Comparison of ENCODE assay signal across 9 cellular contexts in genomic region chr4:54716478-54717065, GRCh38. TPM values are rescaled to one million over a fixed set of nuclear protein-coding genes. Genes with fewer than 3 reads are reported as not detected.
"Had no signal": no experiment of that assay in that cellular context is flagged by ENCODE, and none has a peak within 500 bp of the region (broad histone marks: within the 10 kb centered on the region; RNA-seq: fewer than 3 reads in every experiment).

No MANE protein-coding gene starts in this region.

- H3K9me3 ChIP-seq: HAP-1 had no signal

- H3K27ac ChIP-seq: GM23248, HL-60 had no signal

- H2AFZ ChIP-seq: GM23248 had no signal

- H3K4me1 ChIP-seq: HAP-1 had no signal

- DNase-seq: GM23248, GOT3, H7, HFFc6 had no signal

- ATAC-seq: HCT116, HepG2 had no signal

- H3K4me3 ChIP-seq: GM23248, HAP-1 had no signal

- H3K9ac ChIP-seq: GM23248 had no signal

RNA-seq across cellular contexts. Expression of gene KIT, which starts 58.8 kb away (rescaled TPM):
- total RNA-seq: HepG2 had no signal
- polyA plus RNA-seq: HepG2, IgD-negative memory B cell had no signal
